In genomic region chr6:19231878-19232519, GRCh38 we compare ENCODE assay signal across 17 cellular contexts.
A peak's percentile ranks its signal among the peaks of the same experiment; 100 is the strongest.
DNase-seq lines count a peak whose midpoint lies in the region; ATAC-seq, FAIRE-seq and TF ChIP-seq lines count a peak whose summit lies in the region.
"Had no signal": no experiment of that assay in that cellular context is flagged by ENCODE, and none has a peak within 500 bp of the region (broad histone marks: within the 10 kb centered on the region; RNA-seq: fewer than 3 reads in every experiment).

No MANE protein-coding gene starts in this region.

- POLR2A ChIA-PET in activated CD4-positive, alpha-beta T cell treated with anti-CD3 and anti-CD28 coated beads for 36 hours (lab: Charles Lee), result no interaction called here

- no peaks in the 10 kb centered on the region for H3K36me3 Mint-ChIP-seq in activated CD4-positive, alpha-beta T cell treated with anti-CD3 and anti-CD28 coated beads for 36 hours (ENCODE audit: low read depth)

- ATAC-seq in activated CD4-positive, alpha-beta T cell treated with anti-CD3 and anti-CD28 coated beads for 36 hours, result no peak
- no peak for ATAC-seq in activated CD4-positive, CD25-positive, alpha-beta regulatory T cell treated with anti-CD3 and anti-CD28 coated beads, Interleukin-2, amount 50 U/mL, for 24 hours

- no peak overlapping the region for H3K27ac Mint-ChIP-seq in activated CD4-positive, alpha-beta T cell treated with anti-CD3 and anti-CD28 coated beads for 36 hours
- H3K27ac Mint-ChIP-seq: nephron progenitor cell; T-helper 1 cell treated with Interleukin-12 subunit alpha and Interleukin-12 subunit beta and Interleukin-4 antibody, amounts not matched to agents 30 μg/mL and 1 μg/mL, for 36 hours had no signal

- H3K9me3 Mint-ChIP-seq in activated CD4-positive, alpha-beta T cell treated with anti-CD3 and anti-CD28 coated beads for 36 hours (ENCODE audit: low read depth), result peaks cover 6% of the 10 kb centered on the region

- TF ChIP-seq CTCF in GM13976 (IDR thresholded peaks at IDR 0.05; ENCODE audit: borderline replicate concordance, control extremely low read depth, extremely low read depth, insufficient read depth, missing control alignments), result no peak

- DNase-seq in G401 (ENCODE audit: low spot score) (peak; percentile 29), RCC 7860 (ENCODE audit: low spot score) (peak; percentile 0), inferior parietal cortex (ENCODE audit: extremely low spot score) (peak; percentile 55), putamen (ENCODE audit: low spot score) (peak; percentile 74), GM13976 (ENCODE audit: low spot score) (no peak)
- DNase-seq in activated CD4-positive, alpha-beta T cell treated with anti-CD3 and anti-CD28 coated beads for 36 hours, result no peak
- DNase-seq in stimulated activated CD4-positive, alpha-beta T cell treated with anti-CD3 and anti-CD28 coated beads, Interleukin-4, amount 100 ng/mL, for 4 hours, result no peak
- DNase-seq: activated CD4-positive, CD25-positive, alpha-beta regulatory T cell; HCEC 1CT; left ventricle myocardium inferior; NCI-H187 treated with DMSO at 0.1 percent for 48 hours; nephron progenitor cell; SHP77 treated with DMSO at 0.1 percent for 48 hours; stimulated activated naive CD4-positive, alpha-beta T cell had no signal

- in situ Hi-C loops in G401 (cut with HindIII; ENCODE audit: low sequenced_read_pairs), result no loop called here
- in situ Hi-C loops in GM13976 (cut with MboI; ENCODE audit: low sequenced_read_pairs, unreplicated experiment), result no loop called here

- no peaks in the 10 kb centered on the region for H3K27me3 Mint-ChIP-seq in activated CD4-positive, alpha-beta T cell treated with anti-CD3 and anti-CD28 coated beads for 36 hours

- CTCF ChIA-PET in activated CD4-positive, alpha-beta T cell treated with anti-CD3 and anti-CD28 coated beads for 36 hours (lab: Charles Lee), result no interaction called here

- no peaks in the 10 kb centered on the region for H3K4me1 Mint-ChIP-seq in activated CD4-positive, alpha-beta T cell treated with anti-CD3 and anti-CD28 coated beads for 36 hours
- H3K4me1 Mint-ChIP-seq: nephron progenitor cell had no signal

- H3K4me3 Mint-ChIP-seq in activated CD4-positive, alpha-beta T cell treated with anti-CD3 and anti-CD28 coated beads for 36 hours, result no peak overlapping the region
- H3K4me3 Mint-ChIP-seq: nephron progenitor cell; T-helper 1 cell treated with Interleukin-12 subunit alpha and Interleukin-12 subunit beta and Interleukin-4 antibody, amounts not matched to agents 30 μg/mL and 1 μg/mL, for 36 hours had no signal

- intact Hi-C loops in activated CD4-positive, alpha-beta T cell treated with anti-CD3 and anti-CD28 coated beads for 36 hours (cut with DNase I, micrococcal nuclease), result no loop called here

- FAIRE-seq in RCC 7860 (lab: Jason Lieb, UNC), result no peak
- FAIRE-seq: GM12891 had no signal

Comparison
In these comparisons a context has a peak if more than half of its experiments do, and no peak if none do; other contexts are left out.
1. DNase-seq: peak in G401 (single experiment), RCC 7860 (single experiment), inferior parietal cortex (single experiment) and putamen (single experiment); none in activated CD4-positive, alpha-beta T cell treated with anti-CD3 and anti-CD28 coated beads for 36 hours (single experiment), stimulated activated CD4-positive, alpha-beta T cell treated with anti-CD3 and anti-CD28 coated beads, Interleukin-4, amount 100 ng/mL, for 4 hours (0 of 2) and GM13976 (single experiment).